26 cellular contexts compared by ENCODE assay signal in the genomic region with DNA sequence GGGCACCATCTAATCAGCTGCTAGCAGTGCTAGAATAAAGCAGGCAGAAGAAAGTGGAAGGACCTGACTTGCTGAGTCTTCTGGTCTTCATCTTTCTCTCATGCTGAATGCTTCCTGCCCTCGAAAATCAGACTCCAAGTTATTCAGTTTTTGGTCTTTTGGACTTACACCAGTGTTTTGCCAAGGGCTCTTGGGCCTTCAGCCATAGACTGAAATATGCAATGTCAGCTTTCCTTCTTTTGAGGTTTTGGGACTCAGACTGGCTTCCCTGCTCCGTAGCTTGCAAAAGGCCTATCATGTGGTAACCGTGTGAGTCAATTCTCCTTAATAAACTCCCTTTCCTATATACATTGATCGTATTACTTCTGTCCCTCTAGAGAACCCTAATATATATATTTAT.
"Had no signal": no experiment of that assay in that cellular context is flagged by ENCODE, and none has a peak within 500 bp of the region (broad histone marks: within the 10 kb centered on the region; RNA-seq: fewer than 3 reads in every experiment).

No MANE protein-coding gene starts in this region.

- DNase-seq: dermis blood vessel endothelial cell; dorsolateral prefrontal cortex; effector CD8-positive, alpha-beta T cell; effector memory CD8-positive, alpha-beta T cell; endodermal cell; erythroblast; esophagus squamous epithelium; foreskin fibroblast; foreskin melanocyte; gastrocnemius medialis; glutamatergic neuron; head of caudate nucleus; heart right ventricle; hippocampal formation; left cardiac atrium; left ventricle myocardium inferior; lower lobe of right lung; mesenchymal stem cell; mucosa of descending colon; naive B cell; naive thymus-derived CD8-positive, alpha-beta T cell had no signal

- H3K4me1 ChIP-seq: esophagus squamous epithelium, gastrocnemius medialis, heart right ventricle, left ventricle myocardium inferior, lower lobe of right lung had no signal

- H3K27me3 ChIP-seq: dorsolateral prefrontal cortex, esophagus squamous epithelium, gastrocnemius medialis, heart right ventricle had no signal

- H3K27ac ChIP-seq: coronary artery, dorsolateral prefrontal cortex, epithelial cell of prostate, esophagus squamous epithelium, gastrocnemius medialis, heart right ventricle, left ventricle myocardium inferior, lower lobe of right lung had no signal

- H3K9me3 ChIP-seq: esophagus squamous epithelium, gastrocnemius medialis, left ventricle myocardium inferior, lower lobe of right lung, mucosa of descending colon had no signal

- FAIRE-seq: islet of Langerhans, keratinocyte had no signal

- ATAC-seq: effector memory CD8-positive, alpha-beta T cell; esophagus mucosa; gastrocnemius medialis; heart right ventricle; left cardiac atrium; lower lobe of right lung; mucosa of descending colon; naive thymus-derived CD8-positive, alpha-beta T cell had no signal

- H3K4me3 ChIP-seq: coronary artery, dorsolateral prefrontal cortex, esophagus squamous epithelium, gastrocnemius medialis, heart right ventricle, left ventricle myocardium inferior, lower lobe of right lung, mucosa of descending colon had no signal

- H3K36me3 ChIP-seq: esophagus squamous epithelium, gastrocnemius medialis, heart right ventricle, left ventricle myocardium inferior, lower lobe of right lung had no signal
